ENCODE assay signal across 2 cellular contexts in the genomic region with DNA sequence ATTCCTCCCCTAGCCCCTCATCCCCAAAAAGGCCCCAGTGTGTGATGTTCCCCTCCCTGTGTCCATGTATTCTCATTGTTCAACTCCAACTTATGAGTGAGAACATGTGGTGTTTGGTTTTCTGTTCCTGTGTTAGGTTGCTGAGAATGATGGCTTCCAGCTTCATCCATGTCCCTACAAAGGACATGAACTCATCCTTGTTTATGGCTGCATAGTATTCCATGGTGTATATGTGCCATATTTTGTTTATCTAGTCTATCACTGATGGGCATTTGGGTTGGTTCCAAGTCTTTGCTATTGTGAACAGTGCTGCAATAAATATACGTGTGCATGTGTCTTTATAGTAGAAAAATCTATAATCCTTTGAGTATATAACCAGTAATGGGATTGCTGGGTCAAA. TPM values are rescaled to one million over a fixed set of nuclear protein-coding genes. Genes with fewer than 3 reads are reported as not detected.
DNase-seq lines count a peak whose midpoint lies in the region; ATAC-seq, FAIRE-seq and TF ChIP-seq lines count a peak whose summit lies in the region.
"Not testable (repeated sequence)": the region's sequence is repeated elsewhere in the genome, so short reads cannot be mapped to it uniquely, and the experiment has no call there.

No MANE protein-coding gene starts in this region.

- H3K27ac ChIP-seq in HEK293 (ENCODE audit: extremely low read depth, low read depth, low read length); K562 (ENCODE audit: extremely low read depth, low read depth, low read length): not testable (repeated sequence)

- DNase-seq in K562 (ENCODE audit: extremely low read depth in 1 of 4, low spot score in 3 of 4), result not testable (repeated sequence)

- H3K27me3 ChIP-seq in K562 (ENCODE audit: control insufficient read depth in 2 of 2, insufficient read depth in 2 of 2, low read length in 2 of 2), result not testable (repeated sequence)

- H3K79me2 ChIP-seq in K562 (ENCODE audit: control insufficient read depth, insufficient read depth, low read length), result not testable (repeated sequence)

- not testable (repeated sequence) for H2AFZ ChIP-seq in K562 (ENCODE audit: low read depth, low read length)

- not testable (repeated sequence) for TF ChIP-seq POLR2A in K562 (conservative IDR thresholded peaks at IDR 0.05)

- 47% methylated on average over 1 of the region's 1 CpG for WGBS in K562 (ENCODE audit: insufficient coverage, low coverage, missing lambda C conversion rate)

- H3K9me3 ChIP-seq in HEK293 (ENCODE audit: control insufficient read depth, insufficient read depth, low read depth, low read length); K562 (replicated peaks; ENCODE audit: control insufficient read depth, insufficient read depth, low read depth, low read length): not testable (repeated sequence)

- H3K9me1 ChIP-seq in K562 (ENCODE audit: control insufficient read depth, insufficient read depth, low read length), result not testable (repeated sequence)

- H3K4me3 ChIP-seq in HEK293 (ENCODE audit: low read depth, low read length); K562: not testable (repeated sequence)

- in situ Hi-C loops in K562 (cut with MboI), result not testable (repeated sequence)

- not testable (repeated sequence) for TF ChIP-seq CTCF in HEK293 (tag by site-specific recombination; IDR thresholded peaks at IDR 0.05); K562 (IDR thresholded peaks at IDR 0.05 in 2 of 3, conservative IDR thresholded peaks at IDR 0.05 in 1 of 3; ENCODE audit: insufficient read depth in 2 of 3, low read depth in 1 of 3, low read length in 3 of 3)

- intact Hi-C loops in K562 (cut with micrococcal nuclease), result not testable (repeated sequence)

- not testable (repeated sequence) for H3K4me2 ChIP-seq in K562 (ENCODE audit: insufficient read depth, low read length)

- not testable (repeated sequence) for TF ChIP-seq RAD21 in K562 (CRISPR knock-in tag; conservative IDR thresholded peaks at IDR 0.05 in 1 of 2, IDR thresholded peaks at IDR 0.05 in 1 of 2)

- CTCF ChIA-PET in HEK293 (lab: Yijun Ruan, JAX), result interaction anchor here (0.6 kb wide), 1 partner anchor 20 kb away, joined by 3 read pairs; no protein-coding TSS in a partner anchor
- CTCF ChIA-PET in K562 (lab: Yijun Ruan, JAX; ENCODE audit: low intra/inter-chr PET ratio), result not testable (repeated sequence)

- not testable (repeated sequence) for BruUV-seq in K562 (replicated peaks; lab: Mats Ljungman, UMichigan)

- not testable (repeated sequence) for TF ChIP-seq EP300 in K562 (IDR thresholded peaks at IDR 0.05; ENCODE audit: low read length)

- ATAC-seq in K562, result not testable (repeated sequence)

- not testable (repeated sequence) for FAIRE-seq in K562 (lab: Jason Lieb, UNC)

- POLR2A ChIA-PET in HEK293 (lab: Yijun Ruan, JAX); K562 (lab: Yijun Ruan, JAX): not testable (repeated sequence)

- H3K4me1 ChIP-seq in HEK293 (ENCODE audit: control insufficient read depth, insufficient read depth, low read length); K562 (replicated peaks in 1 of 2; ENCODE audit: control insufficient read depth in 2 of 2, insufficient read depth in 2 of 2, low read length in 2 of 2): not testable (repeated sequence)

- H4K20me1 ChIP-seq in K562 (replicated peaks; ENCODE audit: control insufficient read depth, insufficient read depth, low read length), result not testable (repeated sequence)

- not testable (repeated sequence) for H3K9ac ChIP-seq in K562 (ENCODE audit: insufficient read depth in 1 of 2, low read depth in 2 of 2, low read length in 2 of 2)

- H3K36me3 ChIP-seq in HEK293 (ENCODE audit: control insufficient read depth in 2 of 2, insufficient read depth in 1 of 2, low read length in 2 of 2) (peaks cover 0 to 39% of the 10 kb centered on the region in 2 experiments; a peak in 1 of 3 replicates), K562 (ENCODE audit: control insufficient read depth, insufficient read depth, low read length) (peaks cover 19% of the 10 kb centered on the region; the same call in 2 of the 3 replicates)

TF ChIP-seq in HEK293, 187 proteins besides CTCF, POLR2A, EP300 and RAD21:
- TF ChIP-seq, protein P1, sequence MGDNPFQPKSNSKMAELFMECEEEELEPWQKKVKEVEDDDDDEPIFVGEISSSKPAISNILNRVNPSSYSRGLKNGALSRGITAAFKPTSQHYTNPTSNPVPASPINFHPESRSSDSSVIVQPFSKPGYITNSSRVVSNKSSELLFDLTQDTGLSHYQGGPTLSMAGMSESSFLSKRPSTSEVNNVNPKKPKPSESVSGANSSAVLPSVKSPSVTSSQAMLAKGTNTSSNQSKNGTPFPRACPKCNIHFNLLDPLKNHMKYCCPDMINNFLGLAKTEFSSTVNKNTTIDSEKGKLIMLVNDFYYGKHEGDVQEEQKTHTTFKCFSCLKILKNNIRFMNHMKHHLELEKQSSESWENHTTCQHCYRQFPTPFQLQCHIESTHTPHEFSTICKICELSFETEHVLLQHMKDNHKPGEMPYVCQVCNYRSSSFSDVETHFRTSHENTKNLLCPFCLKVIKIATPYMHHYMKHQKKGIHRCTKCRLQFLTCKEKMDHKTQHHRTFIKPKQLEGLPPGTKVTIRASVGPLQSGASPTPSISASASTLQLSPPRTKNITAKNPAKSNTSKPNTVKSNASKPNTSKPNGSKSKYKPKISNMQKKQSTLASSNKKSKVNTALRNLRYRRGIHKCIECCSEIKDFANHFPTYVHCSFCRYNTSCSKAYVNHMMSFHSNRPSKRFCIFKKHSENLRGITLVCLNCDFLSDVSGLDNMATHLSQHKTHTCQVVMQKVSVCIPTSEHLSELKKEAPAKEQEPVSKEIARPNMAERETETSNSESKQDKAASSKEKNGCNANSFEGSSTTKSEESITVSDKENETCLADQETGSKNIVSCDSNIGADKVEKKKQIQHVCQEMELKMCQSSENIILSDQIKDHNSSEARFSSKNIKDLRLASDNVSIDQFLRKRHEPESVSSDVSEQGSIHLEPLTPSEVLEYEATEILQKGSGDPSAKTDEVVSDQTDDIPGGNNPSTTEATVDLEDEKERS (tag by site-specific recombination; IDR thresholded peaks at IDR 0.05), result peak; percentile 78; the same call in 1 of the 2 replicates
- TF ChIP-seq ZNF146 (tag by site-specific recombination; IDR thresholded peaks at IDR 0.05), result peak; percentile 86
- peak; percentile 24; the same call in 1 of the 2 replicates for TF ChIP-seq ZNF580 (tag by site-specific recombination; IDR thresholded peaks at IDR 0.05)

TF ChIP-seq in K562, 482 proteins besides CTCF, POLR2A, EP300 and RAD21:
- TF ChIP-seq KDM1A (IDR thresholded peaks at IDR 0.05), result peak in 1 of 2 experiments; percentile 38; a peak in 1 of 4 replicates
- TF ChIP-seq BCOR (IDR thresholded peaks at IDR 0.05), result peak; percentile 52; the same call in 1 of the 2 replicates
- TF ChIP-seq ZNF146 (CRISPR knock-in tag; IDR thresholded peaks at IDR 0.05; ENCODE audit: unreplicated experiment), result peak; percentile 86

RNA-seq across cellular contexts. Expression of gene SLC25A24, which starts 55.6 kb away (rescaled TPM):
- total RNA-seq in K562 (2011; cell fraction: chromatin; rRNA removed; ENCODE audit: low replicate concordance), result 11.3 and 24.2 TPM in 2 replicates
- 10.4 and 10.5 TPM in 2 replicates for total RNA-seq in K562 (2011; cell fraction: nucleolus; rRNA removed)
- total RNA-seq in K562 (2011; cell fraction: nucleoplasm; rRNA removed), result 20.5 and 30.4 TPM in 2 replicates
- total RNA-seq in K562 (2014; rRNA removed) (19.8 and 20.0 TPM in 2 replicates), K562 (2014; rRNA removed; fragmentation: Illumina TruSeq; extraction: Trizol) (34.5 and 39.7 TPM in 2 replicates), K562 (2015; rRNA removed; fragmentation: Illumina TruSeq; extraction: Trizol) (27.9 and 30.7 TPM in 2 replicates), K562 (2021) (25.4 and 25.8 TPM in 2 replicates)
- polyA plus RNA-seq in K562 (2011; rRNA removed) (25.1 and 34.9 TPM in 2 replicates), K562 (2014; fragmentation: Illumina TruSeq; extraction: Trizol) (22.5 and 29.3 TPM in 2 replicates), K562 (2014; fragmentation: Nextera tagmentation; extraction: Ambion mirVana) (1 to 10 TPM; 6.9 to 8.3 TPM), K562 (2014; rRNA removed) (15.7 and 19.9 TPM in 2 replicates)
- polyA plus RNA-seq in K562 (2011; cell fraction: cytosol; rRNA removed), result 6.8 and 16.0 TPM in 2 replicates
- polyA plus RNA-seq in K562 (2011; cell fraction: nucleus; rRNA removed), result 6.1 and 9.2 TPM in 2 replicates
- 18.3 and 24.9 TPM in 2 replicates for polyA plus RNA-seq in K562 (2012)
- 38.2 and 46.0 TPM in 2 replicates for polyA minus RNA-seq in K562 (2011; rRNA and poly(A)+ RNA removed)
- 13.7 and 15.7 TPM in 2 replicates for polyA minus RNA-seq in K562 (2011; cell fraction: cytosol; rRNA and poly(A)+ RNA removed)
- polyA minus RNA-seq in K562 (2011; cell fraction: nucleus; rRNA and poly(A)+ RNA removed), result 14.4 and 23.8 TPM in 2 replicates
